8 cellular contexts compared by ENCODE assay signal in genomic region chr7:108526768-108527017, GRCh38. TPM values are rescaled to one million over a fixed set of nuclear protein-coding genes. Genes with fewer than 3 reads are reported as not detected.
A peak's percentile ranks its signal among the peaks of the same experiment; 100 is the strongest.
DNase-seq lines count a peak whose midpoint lies in the region; ATAC-seq and TF ChIP-seq lines count a peak whose summit lies in the region.

No MANE protein-coding gene starts in this region.

- no peak overlapping the region for H2BK5ac ChIP-seq in neuronal stem cell (ENCODE audit: low read length)

- no peak overlapping the region for H2BK12ac ChIP-seq in neuronal stem cell (ENCODE audit: low read length)

- peaks cover 1 to 6% (median 5%) of the 10 kb centered on the region in 3 donors for H3K27me3 Mint-ChIP-seq in CD14-positive monocyte (ENCODE audit: low read depth in 3 of 3)

- H3K9me3 Mint-ChIP-seq in CD14-positive monocyte: no peaks in the 10 kb centered on the region

- H3K27ac ChIP-seq in OCI-LY7 (ENCODE audit: low read depth, low read length, poor library complexity, severe bottlenecking) (peak overlapping the region; percentile 73), neuronal stem cell (replicated peaks; ENCODE audit: low read length) (peak overlapping the region; percentile 95)

- no peak overlapping the region for H4K91ac ChIP-seq in neuronal stem cell (ENCODE audit: low read depth, low read length, poor library complexity)

- H2AFZ ChIP-seq in OCI-LY7 (ENCODE audit: low read length) (peak overlapping the region; percentile 57; the same call in 1 of the 2 replicates), neuronal stem cell (ENCODE audit: low read length) (peak overlapping the region; percentile 94)

- peak overlapping the region; percentile 66 for H3K18ac ChIP-seq in neuronal stem cell (ENCODE audit: low read length)

- H3K9me3 ChIP-seq in OCI-LY7 (ENCODE audit: low read length) (no peaks in the 10 kb centered on the region), endocrine pancreas (ENCODE audit: control insufficient read depth, low read length) (no peaks in the 10 kb centered on the region), neuronal stem cell (replicated peaks in 1 of 2; ENCODE audit: control insufficient read depth in 2 of 2, insufficient read depth in 1 of 2, low read depth in 1 of 2, low read length in 2 of 2) (no peaks in the 10 kb centered on the region)

- H3K4ac ChIP-seq in neuronal stem cell (ENCODE audit: low read length): no peak overlapping the region

- H4K20me1 ChIP-seq in OCI-LY7 (ENCODE audit: insufficient read depth, low read length): no peaks in the 10 kb centered on the region

- H3K36me3 Mint-ChIP-seq in CD14-positive monocyte: peaks cover 11 to 14% of the 10 kb centered on the region in 2 donors

- WGBS in neuronal stem cell (ENCODE audit: extremely low coverage in 2 of 2, insufficient read length in 2 of 2, insufficient replicate concordance in 1 of 2), 2 donors: no CpG with 5 or more reads among the region's 3 CpGs

- DNase-seq in CD14-positive monocyte (ENCODE audit: low spot score) (no peak), OCI-LY7 (ENCODE audit: low spot score) (no peak), neuronal stem cell (ENCODE audit: low spot score) (no peak), NCI-H1930 (lab: John Stamatoyannopoulos, UW) (no peak), kidney tubule cell (ENCODE audit: low spot score) (no peak), KG1 (lab: John Stamatoyannopoulos, UW) (no peak)

- CTCF ChIA-PET in OCI-LY7 (lab: Charles Lee; ENCODE audit: unreplicated experiment): interaction anchor here (0.7 kb wide), 1 partner anchor 25 kb away, joined by 4 read pairs; no protein-coding TSS in a partner anchor

- POLR2A ChIA-PET in OCI-LY7 (lab: Charles Lee): interaction anchor here (0.8 to 4.3 kb wide), 16 partner anchors 9 to 43 kb away, joined by 3 to 44 read pairs (median 4); partner anchors contain the start of genes DNAJB9 and THAP5

- H3K4me1 ChIP-seq in OCI-LY7 (ENCODE audit: insufficient read depth, low read length, poor library complexity, severe bottlenecking) (peaks cover 34% of the 10 kb centered on the region), endocrine pancreas (ENCODE audit: control insufficient read depth, insufficient read depth, low read length) (peaks cover 12% of the 10 kb centered on the region), neuronal stem cell (ENCODE audit: control insufficient read depth in 2 of 2, insufficient read depth in 1 of 2, low read depth in 1 of 2, low read length in 2 of 2) (peaks cover 6 to 15% of the 10 kb centered on the region in 2 donors)

- H3K23ac ChIP-seq in neuronal stem cell (ENCODE audit: low read depth, low read length, poor library complexity): peak overlapping the region; percentile 94

- H3K4me1 Mint-ChIP-seq in CD14-positive monocyte: peaks cover 28% of the 10 kb centered on the region

- peak overlapping the region; percentile 99 to 100 (median 100) for H3K27ac Mint-ChIP-seq in CD14-positive monocyte

- H3K9me2 ChIP-seq in OCI-LY7 (ENCODE audit: insufficient read depth, low read length): no peaks in the 10 kb centered on the region

- TF ChIP-seq CTCF in CD14-positive monocyte (IDR thresholded peaks at IDR 0.05) (no peak), OCI-LY7 (conservative IDR thresholded peaks at IDR 0.05; ENCODE audit: low read length) (no peak)

- H3K9ac ChIP-seq in endocrine pancreas (ENCODE audit: control insufficient read depth, insufficient read depth, low read length) (peak overlapping the region; percentile 77), neuronal stem cell (ENCODE audit: low read depth, low read length, poor library complexity) (no peak overlapping the region)

- peak overlapping the region; percentile 96 to 99 for H3K4me3 Mint-ChIP-seq in CD14-positive monocyte

- H3K27me3 ChIP-seq in endocrine pancreas (ENCODE audit: control insufficient read depth, insufficient read depth, low read length): no peaks in the 10 kb centered on the region
- H3K27me3 ChIP-seq in neuronal stem cell (ENCODE audit: control insufficient read depth in 3 of 3, insufficient read depth in 3 of 3, low read depth in 1 of 3, low read length in 3 of 3): no peaks in the 10 kb centered on the region

- H3K4me2 ChIP-seq in OCI-LY7 (ENCODE audit: low read length) (peak overlapping the region; percentile 90), neuronal stem cell (ENCODE audit: insufficient read depth, low read length, poor library complexity, severe bottlenecking) (peak overlapping the region; percentile 76)

- H2BK120ac ChIP-seq in neuronal stem cell (ENCODE audit: low read depth, low read length): no peak overlapping the region

- ATAC-seq in GM18519 (IDR thresholded peaks at IDR 0.05; ENCODE audit: low FRiP score, unreplicated experiment): no peak

- H3K36me3 ChIP-seq in OCI-LY7 (ENCODE audit: insufficient read depth, low read length) (0 out of 2 replicates have a peak, but pooled peaks cover 2% of the 10 kb centered on the region), endocrine pancreas (ENCODE audit: control insufficient read depth, insufficient read depth, low read length) (no peaks in the 10 kb centered on the region), neuronal stem cell (replicated peaks in 1 of 2; ENCODE audit: control insufficient read depth in 2 of 2, insufficient read depth in 2 of 2, low read length in 2 of 2) (no peaks in the 10 kb centered on the region)

- H3K14ac ChIP-seq in neuronal stem cell (ENCODE audit: low read length): no peak overlapping the region

- BruUV-seq in OCI-LY7 (replicated peaks; lab: Mats Ljungman, UMichigan): TSS peak; percentile 99

- no peak overlapping the region for H4K8ac ChIP-seq in neuronal stem cell (ENCODE audit: low read depth, low read length)

- no peak overlapping the region for H2AK5ac ChIP-seq in neuronal stem cell (ENCODE audit: low read depth, low read length)

- H3K79me1 ChIP-seq in neuronal stem cell (ENCODE audit: low read depth, low read length): peaks cover 1% of the 10 kb centered on the region

- intact Hi-C loops in CD14-positive monocyte (cut with micrococcal nuclease): loop anchor here (2.0 kb wide), 1 partner anchor 42 kb away; the partner anchor contains the start of genes DNAJB9 (in 2 of the 2) and THAP5 (in 2 of the 2)
- intact Hi-C loops in OCI-LY7 (cut with micrococcal nuclease; ENCODE audit: unreplicated experiment): loop anchor here (1.0 to 2.0 kb wide), 2 partner anchors 24 to 43 kb away; partner anchors contain the start of genes DNAJB9 and THAP5

- peak overlapping the region; percentile 84 for H3K4me3 ChIP-seq in OCI-LY7 (ENCODE audit: low read depth, low read length, poor library complexity, severe bottlenecking)
- H3K4me3 ChIP-seq in endocrine pancreas (ENCODE audit: control insufficient read depth, insufficient read depth, low read length): peak overlapping the region; percentile 81
- peak overlapping the region; percentile 71 to 85 for H3K4me3 ChIP-seq in neuronal stem cell (ENCODE audit: low read length in 2 of 2)

- H2BK15ac ChIP-seq in neuronal stem cell (ENCODE audit: low read length): no peak overlapping the region

- H3K79me2 ChIP-seq in OCI-LY7 (ENCODE audit: insufficient read depth, low read depth, low read length): peaks cover 38% of the 10 kb centered on the region

RNA-seq across cellular contexts. Expression of gene PNPLA8, which starts 0.8 kb away (rescaled TPM):
- polyA plus RNA-seq in CD14-positive monocyte: 10 to 100 TPM; 55.5 to 80.0 TPM
- total RNA-seq in OCI-LY7 (2014; rRNA removed; shearing (Covaris generic)): 23.0 and 24.2 TPM in 2 replicates
- total RNA-seq in OCI-LY7 (2022): 26.4 and 31.4 TPM in 2 replicates
- 16.0 TPM for polyA plus RNA-seq in neuronal stem cell (2013, experiment 1 of 2)
- polyA plus RNA-seq in neuronal stem cell (2013, experiment 2 of 2): 16.5 TPM

RNA-seq across cellular contexts. Expression of gene THAP5, which starts 42.8 kb away (rescaled TPM):
- polyA plus RNA-seq in CD14-positive monocyte: 10 to 100 TPM in 1 of 2 donors, 1 to 10 TPM in 1; 9.9 to 10.7 TPM
- total RNA-seq in OCI-LY7 (2014; rRNA removed; shearing (Covaris generic)): 23.5 and 24.2 TPM in 2 replicates
- total RNA-seq in OCI-LY7 (2022): 33.8 and 39.3 TPM in 2 replicates
- 28.5 TPM for polyA plus RNA-seq in neuronal stem cell (2013, experiment 1 of 2)
- 31.2 TPM for polyA plus RNA-seq in neuronal stem cell (2013, experiment 2 of 2)

RNA-seq across cellular contexts. Expression of gene DNAJB9, which starts 43.0 kb away (rescaled TPM):
- polyA plus RNA-seq in CD14-positive monocyte: 10 to 100 TPM; 18.4 to 20.7 TPM
- 20.3 and 22.4 TPM in 2 replicates for total RNA-seq in OCI-LY7 (2014; rRNA removed; shearing (Covaris generic))
- total RNA-seq in OCI-LY7 (2022): 11.1 and 11.4 TPM in 2 replicates
- 14.3 TPM for polyA plus RNA-seq in neuronal stem cell (2013, experiment 1 of 2)
- polyA plus RNA-seq in neuronal stem cell (2013, experiment 2 of 2): 13.6 TPM
